In genomic region chr20:50343490-50344179, GRCh38 we compare ENCODE assay signal across 18 cellular contexts.
A peak's percentile ranks its signal among the peaks of the same experiment; 100 is the strongest.
DNase-seq lines count a peak whose midpoint lies in the region; ATAC-seq and TF ChIP-seq lines count a peak whose summit lies in the region.
"Had no signal": no experiment of that assay in that cellular context is flagged by ENCODE, and none has a peak within 500 bp of the region (broad histone marks: within the 10 kb centered on the region; RNA-seq: fewer than 3 reads in every experiment).

No MANE protein-coding gene starts in this region.

- H3K27me3 Mint-ChIP-seq in activated CD8-positive, alpha-beta T cell treated with anti-CD3 and anti-CD28 coated beads, Interleukin-2, amount 10 ng/mL, durations not matched to agents 7 days and 5 days (ENCODE audit: low read depth): no peaks in the 10 kb centered on the region
- peaks cover 8% of the 10 kb centered on the region for H3K27me3 Mint-ChIP-seq in activated CD8-positive, alpha-beta T cell treated with anti-CD3 and anti-CD28 coated beads for 36 hours
- H3K27me3 Mint-ChIP-seq: activated T-helper 17 cell treated with anti-CD3 and anti-CD28 coated beads, Interleukin-2, amount 50 U/mL, for 72 hours had no signal

- H3K9me3 Mint-ChIP-seq in activated CD8-positive, alpha-beta T cell treated with anti-CD3 and anti-CD28 coated beads, Interleukin-2, amount 10 ng/mL, durations not matched to agents 7 days and 5 days (ENCODE audit: insufficient read depth): no peaks in the 10 kb centered on the region
- no peaks in the 10 kb centered on the region for H3K9me3 Mint-ChIP-seq in activated CD8-positive, alpha-beta T cell treated with anti-CD3 and anti-CD28 coated beads for 36 hours
- H3K9me3 Mint-ChIP-seq: activated T-helper 17 cell treated with anti-CD3 and anti-CD28 coated beads, Interleukin-2, amount 50 U/mL, for 72 hours; CD4-positive, CD25-positive, alpha-beta regulatory T cell; IgD-negative memory B cell; memory B cell had no signal

- intact Hi-C loops in activated CD8-positive, alpha-beta T cell treated with anti-CD3 and anti-CD28 coated beads for 36 hours (cut with micrococcal nuclease): loop anchor here (5.0 kb wide), 1 partner anchor 151 kb away; the partner anchor contains the start of gene CEBPB
- intact Hi-C loops in left colon (cut with DNase I, micrococcal nuclease): no loop called here

- H3K4me3 ChIP-seq in NT2/D1 (ENCODE audit: insufficient read length, low read depth) (no peak overlapping the region), suprapubic skin (no peak overlapping the region), MM.1S (ENCODE audit: low read length) (no peak overlapping the region)
- H3K4me3 ChIP-seq: colonic mucosa, upper lobe of left lung had no signal

- H3K36me3 Mint-ChIP-seq in activated CD8-positive, alpha-beta T cell treated with anti-CD3 and anti-CD28 coated beads, Interleukin-2, amount 10 ng/mL, durations not matched to agents 7 days and 5 days (ENCODE audit: low read depth): no peaks in the 10 kb centered on the region
- H3K36me3 Mint-ChIP-seq in activated CD8-positive, alpha-beta T cell treated with anti-CD3 and anti-CD28 coated beads for 36 hours (ENCODE audit: low read depth): no peaks in the 10 kb centered on the region
- H3K36me3 Mint-ChIP-seq: CD4-positive, CD25-positive, alpha-beta regulatory T cell; IgD-negative memory B cell; memory B cell had no signal

- no peak overlapping the region for H3K4me2 ChIP-seq in MM.1S (ENCODE audit: low read depth, low read length)

- TF ChIP-seq EP300 in suprapubic skin (IDR thresholded peaks at IDR 0.05): no peak

- H3K9me3 ChIP-seq in NT2/D1 (ENCODE audit: insufficient read depth, low read length) (no peaks in the 10 kb centered on the region), suprapubic skin (no peaks in the 10 kb centered on the region), MM.1S (replicated peaks; ENCODE audit: insufficient read depth, low read length) (no peaks in the 10 kb centered on the region)
- H3K9me3 ChIP-seq: colonic mucosa, upper lobe of left lung had no signal

- WGBS in suprapubic skin: 68% methylated on average over 10 of the region's 25 CpGs

- TF ChIP-seq CTCF in activated CD8-positive, alpha-beta T cell treated with anti-CD3 and anti-CD28 coated beads for 36 hours (IDR thresholded peaks at IDR 0.05): no peak
- TF ChIP-seq CTCF in suprapubic skin (IDR thresholded peaks at IDR 0.05) (no peak), MM.1S (IDR thresholded peaks at IDR 0.05; ENCODE audit: low read length) (no peak)

- H3K9ac ChIP-seq in NT2/D1 (ENCODE audit: insufficient read length, low read depth) (peak overlapping the region; percentile 33), MM.1S (ENCODE audit: low read length) (no peak overlapping the region)

- DNase-seq in activated CD8-positive, alpha-beta T cell treated with anti-CD3 and anti-CD28 coated beads, Interleukin-2, amount 10 ng/mL, durations not matched to agents 7 days and 5 days: no peak
- DNase-seq in activated CD8-positive, alpha-beta T cell treated with anti-CD3 and anti-CD28 coated beads for 36 hours: no peak
- DNase-seq in NT2/D1 (ENCODE audit: low read depth, low spot score) (no peak), left colon (no peak), suprapubic skin (ENCODE audit: low spot score in 2 of 2) (peak in 1 of 2 donors; percentile 87), MM.1S (no peak), cerebellar nuclear complex (lab: John Stamatoyannopoulos, UW) (no peak)
- DNase-seq: brain microvascular endothelial cell, colonic mucosa, kidney glomerular epithelial cell, NCI-H146, NCI-H226, SHP77 treated with DMSO at 0.1 percent for 48 hours had no signal

- ATAC-seq in activated CD8-positive, alpha-beta T cell treated with anti-CD3 and anti-CD28 coated beads, Interleukin-2, amount 10 ng/mL, durations not matched to agents 7 days and 5 days: no peak
- no peak for ATAC-seq in activated CD8-positive, alpha-beta T cell treated with anti-CD3 and anti-CD28 coated beads for 36 hours
- ATAC-seq in left colon: peak; percentile 21
- ATAC-seq: activated T-helper 17 cell treated with anti-CD3 and anti-CD28 coated beads, Interleukin-2, amount 50 U/mL, for 72 hours had no signal

- no peak overlapping the region for H2AFZ ChIP-seq in MM.1S (ENCODE audit: low read length)

- no peak for TF ChIP-seq POLR2A in suprapubic skin (IDR thresholded peaks at IDR 0.05)

- H3K27ac ChIP-seq in suprapubic skin (peak overlapping the region; percentile 80), MM.1S (ENCODE audit: low read length) (no peak overlapping the region)
- H3K27ac ChIP-seq: brain microvascular endothelial cell, colonic mucosa had no signal

- H3K27ac Mint-ChIP-seq in activated CD8-positive, alpha-beta T cell treated with anti-CD3 and anti-CD28 coated beads, Interleukin-2, amount 10 ng/mL, durations not matched to agents 7 days and 5 days: peak overlapping the region; percentile 22
- no peak overlapping the region for H3K27ac Mint-ChIP-seq in activated CD8-positive, alpha-beta T cell treated with anti-CD3 and anti-CD28 coated beads for 36 hours
- H3K27ac Mint-ChIP-seq: activated T-helper 17 cell treated with anti-CD3 and anti-CD28 coated beads, Interleukin-2, amount 50 U/mL, for 72 hours; memory B cell had no signal

- POLR2A ChIA-PET in activated CD8-positive, alpha-beta T cell treated with anti-CD3 and anti-CD28 coated beads, Interleukin-2, amount 10 ng/mL, durations not matched to agents 7 days and 5 days (lab: Charles Lee): no interaction called here
- POLR2A ChIA-PET in activated CD8-positive, alpha-beta T cell treated with anti-CD3 and anti-CD28 coated beads for 36 hours (lab: Charles Lee): no interaction called here

- H3K36me3 ChIP-seq in NT2/D1 (ENCODE audit: insufficient read depth, insufficient read length, low read length) (no peaks in the 10 kb centered on the region), suprapubic skin (no peaks in the 10 kb centered on the region), MM.1S (replicated peaks; ENCODE audit: insufficient read depth, low read length) (no peaks in the 10 kb centered on the region)
- H3K36me3 ChIP-seq: brain microvascular endothelial cell, colonic mucosa, upper lobe of left lung had no signal

- no peaks in the 10 kb centered on the region for H3K79me2 ChIP-seq in MM.1S (ENCODE audit: low read length)

- H3K9me2 ChIP-seq in MM.1S (replicated peaks; ENCODE audit: insufficient read depth, low read length): no peaks in the 10 kb centered on the region

- 0 out of 2 replicates have a peak, but pooled peaks cover 4% of the 10 kb centered on the region for H4K20me1 ChIP-seq in MM.1S (ENCODE audit: insufficient read depth, low read length)

- no peaks in the 10 kb centered on the region for H3K27me3 ChIP-seq in NT2/D1 (ENCODE audit: insufficient read depth, insufficient read length)
- H3K27me3 ChIP-seq in suprapubic skin: no peaks in the 10 kb centered on the region
- peaks cover 86% of the 10 kb centered on the region for H3K27me3 ChIP-seq in MM.1S (replicated peaks; ENCODE audit: insufficient read depth, low read length)
- H3K27me3 ChIP-seq: brain microvascular endothelial cell, colonic mucosa, upper lobe of left lung had no signal

- peaks cover 8% of the 10 kb centered on the region for H3F3A ChIP-seq in MM.1S (ENCODE audit: insufficient read depth, low read length)

- H3K4me3 Mint-ChIP-seq in activated CD8-positive, alpha-beta T cell treated with anti-CD3 and anti-CD28 coated beads, Interleukin-2, amount 10 ng/mL, durations not matched to agents 7 days and 5 days: no peak overlapping the region
- H3K4me3 Mint-ChIP-seq in activated CD8-positive, alpha-beta T cell treated with anti-CD3 and anti-CD28 coated beads for 36 hours: no peak overlapping the region
- H3K4me3 Mint-ChIP-seq: activated T-helper 17 cell treated with anti-CD3 and anti-CD28 coated beads, Interleukin-2, amount 50 U/mL, for 72 hours; IgD-negative memory B cell; memory B cell had no signal

- CTCF ChIA-PET in activated CD8-positive, alpha-beta T cell treated with anti-CD3 and anti-CD28 coated beads, Interleukin-2, amount 10 ng/mL, durations not matched to agents 7 days and 5 days (lab: Charles Lee): no interaction called here
- CTCF ChIA-PET in activated CD8-positive, alpha-beta T cell treated with anti-CD3 and anti-CD28 coated beads for 36 hours (lab: Charles Lee): no interaction called here

- peaks cover 79% of the 10 kb centered on the region for H3K4me1 Mint-ChIP-seq in activated CD8-positive, alpha-beta T cell treated with anti-CD3 and anti-CD28 coated beads, Interleukin-2, amount 10 ng/mL, durations not matched to agents 7 days and 5 days (ENCODE audit: low read depth)
- peaks cover 36% of the 10 kb centered on the region for H3K4me1 Mint-ChIP-seq in activated CD8-positive, alpha-beta T cell treated with anti-CD3 and anti-CD28 coated beads for 36 hours (ENCODE audit: low read depth)

- H3K4me1 ChIP-seq in NT2/D1 (ENCODE audit: insufficient read depth, insufficient read length) (peaks cover 10% of the 10 kb centered on the region), suprapubic skin (peaks cover 53% of the 10 kb centered on the region), MM.1S (ENCODE audit: low read length) (peaks cover 9% of the 10 kb centered on the region)
- H3K4me1 ChIP-seq: colonic mucosa had no signal
